ENCODE assay signal across 29 cellular contexts in the genomic region with DNA sequence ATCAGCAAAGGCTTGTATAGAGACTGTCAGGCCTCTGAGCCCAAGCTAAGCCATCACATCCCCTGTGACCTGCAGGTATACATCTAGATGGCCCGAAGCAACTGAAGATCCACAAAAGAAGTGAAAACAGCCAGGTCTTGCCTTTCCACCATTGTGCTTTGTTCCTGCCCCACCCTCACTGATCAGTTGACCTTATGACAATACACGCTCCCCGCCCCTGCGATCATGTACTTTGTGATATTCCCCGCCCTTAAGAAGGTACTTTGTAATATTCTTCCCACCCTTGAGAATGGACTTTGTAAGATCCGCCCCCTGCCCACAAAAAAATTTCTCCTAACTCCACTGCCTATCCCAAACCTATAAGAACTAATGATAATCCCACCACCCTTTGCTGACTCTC. TPM values are rescaled to one million over a fixed set of nuclear protein-coding genes. Genes with fewer than 3 reads are reported as not detected.
"Had no signal": no experiment of that assay in that cellular context is flagged by ENCODE, and none has a peak within 500 bp of the region (broad histone marks: within the 10 kb centered on the region; RNA-seq: fewer than 3 reads in every experiment).

No MANE protein-coding gene starts in this region.

- DNase-seq: activated CD4-positive, alpha-beta T cell treated with anti-CD3 and anti-CD28 coated beads, Interleukin-2, amount 10 ng/mL, durations not matched to agents 24 days and 14 days; activated CD4-positive, alpha-beta T cell treated with anti-CD3 and anti-CD28 coated beads, Interleukin-2, amount 50 U/mL, for 48 hours; activated CD8-positive, alpha-beta T cell treated with anti-CD3 and anti-CD28 coated beads, Interleukin-2, amount 10 ng/mL, durations not matched to agents 7 days and 5 days; activated gamma-delta T cell; activated naive CD4-positive, alpha-beta T cell treated with Interleukin-2 at 50 U/mL for 16 hours; activated naive CD8-positive, alpha-beta T cell treated with anti-CD3 and anti-CD28 coated beads, Interleukin-2, amount 10 ng/mL, durations not matched to agents 7 days and 5 days; activated T-cell treated with anti-CD3 and anti-CD28 coated beads for 4 hours; activated T-cell treated with anti-CD3 and anti-CD28 coated beads, Interleukin-2, amount 50 U/mL, for 48 hours; amygdala; KG1; MM.1S; MV-4-11; NCI-H1092; NCI-H1436 treated with DMSO at 0.1 percent for 48 hours; NCI-H1694 treated with DMSO at 0.1 percent for 48 hours; NCI-H2029; NCI-H345; NCI-H524 treated with DMSO at 0.1 percent for 48 hours; NK-92 treated with Interleukin-12 subunit alpha and Interleukin-12 subunit beta, amount 100 ng/mL, for 24 hours; PC-3; RPMI8226; SHP77 treated with DMSO at 0.1 percent for 48 hours; SK-N-SH had no signal

- FAIRE-seq: TTC549 had no signal

- H3K4me3 ChIP-seq: ascending aorta, cardiac muscle cell, Peyer's patch, SJSA1 had no signal

- H3K9me3 ChIP-seq: ascending aorta, Peyer's patch, SJSA1, SK-N-SH had no signal

- H3K9ac ChIP-seq: SK-N-SH had no signal

- H3K27ac ChIP-seq: ascending aorta, cardiac muscle cell, Peyer's patch, SJSA1 had no signal

- H3K9me2 ChIP-seq: SK-N-SH had no signal

- H3K4me2 ChIP-seq: SK-N-SH had no signal

- H3K27me3 ChIP-seq: ascending aorta, cardiac muscle cell, Peyer's patch, SJSA1 had no signal

- H3K4me1 ChIP-seq: ascending aorta, Peyer's patch had no signal

- H3K36me3 ChIP-seq: ascending aorta, cardiac muscle cell, Peyer's patch, SJSA1 had no signal

- ATAC-seq: activated CD8-positive, alpha-beta T cell treated with anti-CD3 and anti-CD28 coated beads, Interleukin-2, amount 10 ng/mL, durations not matched to agents 7 days and 5 days; PC-3 had no signal

RNA-seq across cellular contexts. Expression of a gene that starts 50.4 kb away (rescaled TPM):
- total RNA-seq: activated CD8-positive, alpha-beta T cell treated with anti-CD3 and anti-CD28 coated beads, Interleukin-2, amount 10 ng/mL, durations not matched to agents 7 days and 5 days; NCI-H460 had no signal
